ENCODE assay signal across 8 cellular contexts in the genomic region with DNA sequence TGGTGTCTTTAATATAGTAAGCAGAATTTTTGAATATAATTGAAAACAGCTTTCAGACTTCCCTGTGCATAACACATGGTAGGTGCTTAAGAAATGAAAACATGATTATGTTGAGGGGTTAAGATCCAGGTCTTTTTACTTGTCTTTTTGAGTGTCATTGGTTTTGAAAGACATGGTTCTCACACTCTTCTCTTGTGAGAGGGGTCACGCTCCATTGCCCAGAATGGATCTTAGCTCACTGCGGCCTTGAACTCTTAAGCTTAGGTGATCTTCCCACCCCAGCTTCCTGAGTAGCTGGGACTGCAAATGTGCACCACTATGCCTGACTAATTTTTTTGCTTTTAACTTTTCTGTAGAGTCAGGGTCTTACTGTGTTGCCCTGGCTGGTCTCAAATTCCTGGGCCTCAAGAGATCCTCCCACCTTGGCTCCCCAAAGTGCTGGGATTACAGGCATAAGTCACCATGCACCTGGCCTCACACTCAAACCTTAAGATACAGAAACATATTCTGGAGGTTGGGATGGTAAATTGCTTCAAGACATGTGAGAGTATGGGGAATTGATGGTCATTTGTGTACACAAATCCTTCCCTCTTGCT. TPM values are rescaled to one million over a fixed set of nuclear protein-coding genes. Genes with fewer than 3 reads are reported as not detected.
DNase-seq lines count a peak whose midpoint lies in the region; ATAC-seq and TF ChIP-seq lines count a peak whose summit lies in the region.

No MANE protein-coding gene starts in this region.

- peaks cover 41% of the 10 kb centered on the region for H3K36me3 Mint-ChIP-seq in activated CD4-positive, alpha-beta T cell treated with anti-CD3 and anti-CD28 coated beads, Interleukin-2, amount 10 ng/mL, durations not matched to agents 24 days and 14 days (ENCODE audit: low read depth)
- peaks cover 48% of the 10 kb centered on the region for H3K36me3 Mint-ChIP-seq in activated CD8-positive, alpha-beta T cell treated with anti-CD3 and anti-CD28 coated beads, Interleukin-2, amount 10 ng/mL, durations not matched to agents 7 days and 5 days (ENCODE audit: low read depth)
- H3K36me3 Mint-ChIP-seq in immature natural killer cell, result peaks cover 0 to 8% (median 0%) of the 10 kb centered on the region in 3 donors

- peak overlapping the region; percentile 91 for H3K4me3 Mint-ChIP-seq in activated CD4-positive, alpha-beta T cell treated with anti-CD3 and anti-CD28 coated beads, Interleukin-2, amount 10 ng/mL, durations not matched to agents 24 days and 14 days
- H3K4me3 Mint-ChIP-seq in activated CD8-positive, alpha-beta T cell treated with anti-CD3 and anti-CD28 coated beads, Interleukin-2, amount 10 ng/mL, durations not matched to agents 7 days and 5 days, result peak overlapping the region; percentile 99
- H3K4me3 Mint-ChIP-seq in immature natural killer cell, result peak overlapping the region; percentile 90 to 100 (median 94)

- H3K4me1 Mint-ChIP-seq in activated CD4-positive, alpha-beta T cell treated with anti-CD3 and anti-CD28 coated beads, Interleukin-2, amount 10 ng/mL, durations not matched to agents 24 days and 14 days, result peaks cover 38% of the 10 kb centered on the region
- H3K4me1 Mint-ChIP-seq in activated CD8-positive, alpha-beta T cell treated with anti-CD3 and anti-CD28 coated beads, Interleukin-2, amount 10 ng/mL, durations not matched to agents 7 days and 5 days (ENCODE audit: low read depth), result peaks cover 32% of the 10 kb centered on the region
- peaks cover 64 to 75% of the 10 kb centered on the region in 2 donors for H3K4me1 Mint-ChIP-seq in immature natural killer cell

- peak overlapping the region; percentile 89 for H3K27ac Mint-ChIP-seq in activated CD4-positive, alpha-beta T cell treated with anti-CD3 and anti-CD28 coated beads, Interleukin-2, amount 10 ng/mL, durations not matched to agents 24 days and 14 days
- H3K27ac Mint-ChIP-seq in activated CD8-positive, alpha-beta T cell treated with anti-CD3 and anti-CD28 coated beads, Interleukin-2, amount 10 ng/mL, durations not matched to agents 7 days and 5 days, result peak overlapping the region; percentile 96
- peak overlapping the region; percentile 94 to 98 (median 96) for H3K27ac Mint-ChIP-seq in immature natural killer cell

- TF ChIP-seq CTCF in thoracic aorta (IDR thresholded peaks at IDR 0.05), result no peak

- peak overlapping the region; percentile 97 for H3K4me3 ChIP-seq in thoracic aorta

- H3K9me3 Mint-ChIP-seq in activated CD4-positive, alpha-beta T cell treated with anti-CD3 and anti-CD28 coated beads, Interleukin-2, amount 10 ng/mL, durations not matched to agents 24 days and 14 days, result no peaks in the 10 kb centered on the region
- H3K9me3 Mint-ChIP-seq in activated CD8-positive, alpha-beta T cell treated with anti-CD3 and anti-CD28 coated beads, Interleukin-2, amount 10 ng/mL, durations not matched to agents 7 days and 5 days (ENCODE audit: insufficient read depth), result no peaks in the 10 kb centered on the region
- H3K9me3 Mint-ChIP-seq in immature natural killer cell, result no peaks in the 10 kb centered on the region

- intact Hi-C loops in activated CD4-positive, alpha-beta T cell treated with anti-CD3 and anti-CD28 coated beads, Interleukin-2, amount 10 ng/mL, durations not matched to agents 24 days and 14 days (cut with micrococcal nuclease), result no loop called here

- POLR2A ChIA-PET in activated CD8-positive, alpha-beta T cell treated with anti-CD3 and anti-CD28 coated beads, Interleukin-2, amount 10 ng/mL, durations not matched to agents 7 days and 5 days (lab: Charles Lee), result interaction anchor here (0.9 kb wide), 1 partner anchor 38 kb away, joined by 3 read pairs; a partner anchor contains a TSS

- DNase-seq in activated CD4-positive, alpha-beta T cell treated with anti-CD3 and anti-CD28 coated beads, Interleukin-2, amount 10 ng/mL, durations not matched to agents 24 days and 14 days, result no peak
- DNase-seq in activated CD4-positive, alpha-beta T cell treated with anti-CD3 and anti-CD28 coated beads for 4 hours, result no peak
- DNase-seq in activated CD8-positive, alpha-beta T cell treated with anti-CD3 and anti-CD28 coated beads, Interleukin-2, amount 10 ng/mL, durations not matched to agents 7 days and 5 days, result no peak
- DNase-seq in immature natural killer cell, result no peak
- no peak for DNase-seq in thoracic aorta (ENCODE audit: low spot score)

- no peaks in the 10 kb centered on the region for H3K27me3 ChIP-seq in thoracic aorta (replicated peaks; ENCODE audit: insufficient read depth)

- no peaks in the 10 kb centered on the region for H3K27me3 Mint-ChIP-seq in activated CD4-positive, alpha-beta T cell treated with anti-CD3 and anti-CD28 coated beads, Interleukin-2, amount 10 ng/mL, durations not matched to agents 24 days and 14 days
- H3K27me3 Mint-ChIP-seq in activated CD8-positive, alpha-beta T cell treated with anti-CD3 and anti-CD28 coated beads, Interleukin-2, amount 10 ng/mL, durations not matched to agents 7 days and 5 days (ENCODE audit: low read depth), result no peaks in the 10 kb centered on the region
- peaks cover 5 to 10% (median 7%) of the 10 kb centered on the region in 3 donors for H3K27me3 Mint-ChIP-seq in immature natural killer cell (ENCODE audit: low read depth in 3 of 3)

- CTCF ChIA-PET in activated CD8-positive, alpha-beta T cell treated with anti-CD3 and anti-CD28 coated beads, Interleukin-2, amount 10 ng/mL, durations not matched to agents 7 days and 5 days (lab: Charles Lee), result interaction anchor here (1.0 to 2.5 kb wide), 2 partner anchors 12 to 21 kb away, joined by 4 to 14 read pairs; no protein-coding TSS in a partner anchor

- H3K4me1 ChIP-seq in thoracic aorta (ENCODE audit: control insufficient read depth in 1 of 2, low read depth in 2 of 2), result peaks cover 6 to 39% of the 10 kb centered on the region in 2 donors

- H3K27ac ChIP-seq in thoracic aorta, result no peak overlapping the region

- no peaks in the 10 kb centered on the region for H3K9me3 ChIP-seq in thoracic aorta

- peaks cover 2% of the 10 kb centered on the region for H3K36me3 ChIP-seq in thoracic aorta

- ATAC-seq in activated CD8-positive, alpha-beta T cell treated with anti-CD3 and anti-CD28 coated beads, Interleukin-2, amount 10 ng/mL, durations not matched to agents 7 days and 5 days, result no peak
- ATAC-seq in thoracic aorta (ENCODE audit: insufficient number of reproducible peaks, low FRiP score, low read depth) (no peak), HG02642 (IDR thresholded peaks at IDR 0.05; ENCODE audit: poor library complexity, unreplicated experiment) (no peak), HG03039 (IDR thresholded peaks at IDR 0.05; ENCODE audit: unreplicated experiment) (no peak), HG03565 (IDR thresholded peaks at IDR 0.05; ENCODE audit: unreplicated experiment) (no peak)

RNA-seq across cellular contexts. Expression of a gene that starts 1.4 kb away (rescaled TPM):
- total RNA-seq in activated CD4-positive, alpha-beta T cell treated with anti-CD3 and anti-CD28 coated beads, Interleukin-2, amount 10 ng/mL, durations not matched to agents 24 days and 14 days, result 154 and 169 TPM in 2 replicates
- total RNA-seq in activated CD8-positive, alpha-beta T cell treated with anti-CD3 and anti-CD28 coated beads, Interleukin-2, amount 10 ng/mL, durations not matched to agents 7 days and 5 days, result 100 to 1,000 TPM; 149 to 156 TPM
- 100 to 1,000 TPM; 236 to 327 (median 281) TPM for polyA plus RNA-seq in immature natural killer cell
- 10 to 100 TPM; 26.7 to 62.3 TPM for total RNA-seq in thoracic aorta

RNA-seq across cellular contexts. Expression of a gene that starts 1.6 kb away (rescaled TPM):
- total RNA-seq in activated CD4-positive, alpha-beta T cell treated with anti-CD3 and anti-CD28 coated beads, Interleukin-2, amount 10 ng/mL, durations not matched to agents 24 days and 14 days, result 11.0 and 11.4 TPM in 2 replicates
- total RNA-seq in activated CD8-positive, alpha-beta T cell treated with anti-CD3 and anti-CD28 coated beads, Interleukin-2, amount 10 ng/mL, durations not matched to agents 7 days and 5 days, result 10 to 100 TPM; 16.6 to 19.0 TPM
- 10 to 100 TPM in 1 of 3 donors, 1 to 10 TPM in 2; 3.4 to 10.6 (median 7.2) TPM for polyA plus RNA-seq in immature natural killer cell
- 100 to 1,000 TPM in 1 of 2 donors, 10 to 100 TPM in 1; 13.1 to 106 TPM for total RNA-seq in thoracic aorta

RNA-seq across cellular contexts. Expression of a gene that starts 38.3 kb away (rescaled TPM):
- total RNA-seq in activated CD4-positive, alpha-beta T cell treated with anti-CD3 and anti-CD28 coated beads, Interleukin-2, amount 10 ng/mL, durations not matched to agents 24 days and 14 days, result 15.1 and 16.3 TPM in 2 replicates
- 10 to 100 TPM; 15.8 to 16.7 TPM for total RNA-seq in activated CD8-positive, alpha-beta T cell treated with anti-CD3 and anti-CD28 coated beads, Interleukin-2, amount 10 ng/mL, durations not matched to agents 7 days and 5 days
- polyA plus RNA-seq in immature natural killer cell, result 1 to 10 TPM; 1.5 to 4.6 (median 2.0) TPM
- total RNA-seq in thoracic aorta, result 10 to 100 TPM; 11.9 to 23.3 TPM
